In genomic region chr1:211416246-211416627, GRCh38 we compare ENCODE assay signal across 8 cellular contexts.
DNase-seq lines count a peak whose midpoint lies in the region; ATAC-seq, FAIRE-seq and TF ChIP-seq lines count a peak whose summit lies in the region.
"Not testable (repeated sequence)": the region's sequence is repeated elsewhere in the genome, so short reads cannot be mapped to it uniquely, and the experiment has no call there.

No MANE protein-coding gene starts in this region.

- not testable (repeated sequence) for H3K4me1 Mint-ChIP-seq in activated B cell treated with CpG ODN at 0.5 μM for 24 hours

- H3K9me3 ChIP-seq in pancreas, transverse colon: not testable (repeated sequence)

- DNase-seq in activated B cell treated with CpG ODN at 0.5 μM for 24 hours, result peak; percentile 47
- not testable (repeated sequence) for DNase-seq in astrocyte of the spinal cord (ENCODE audit: low read depth, low spot score)
- DNase-seq in left ventricle myocardium superior, result peak; percentile 58
- peak; percentile 19 to 78 (median 38) for DNase-seq in pancreas
- DNase-seq in transverse colon, result peak; percentile 22

- 4 to 11% methylated on average over 31 to 43 of the region's 43 CpGs for WGBS in pancreas, 2 donors
- 30% methylated on average over 43 of the region's 43 CpGs; no CpG with 5 or more reads in 1 of the 2 donors for WGBS in transverse colon (ENCODE audit: low coverage in 1 of 2), 2 donors

- H3K27me3 Mint-ChIP-seq in activated B cell treated with CpG ODN at 0.5 μM for 24 hours, result not testable (repeated sequence)

- peak overlapping the region; percentile 66 for H3K4me3 Mint-ChIP-seq in activated B cell treated with CpG ODN at 0.5 μM for 24 hours

- H3K27me3 ChIP-seq in pancreas, transverse colon: not testable (repeated sequence)

- ATAC-seq in GM18511 (IDR thresholded peaks at IDR 0.05; ENCODE audit: unreplicated experiment) (peak; percentile 76), HG02610 (IDR thresholded peaks at IDR 0.05; ENCODE audit: unreplicated experiment) (peak; percentile 48), activated B cell treated with CpG ODN at 0.5 μM for 24 hours (ENCODE audit: low read depth) (peak; percentile 73), left ventricle myocardium superior (peak; percentile 95), pancreas (peak; percentile 74 to 90 (median 85))

- FAIRE-seq in pancreas (lab: Jason Lieb, UNC), result not testable (repeated sequence)

- in situ Hi-C loops in astrocyte of the spinal cord (cut with HindIII; ENCODE audit: low sequenced_read_pairs); transverse colon (cut with MboI; ENCODE audit: low pct_ligation_motif_present in 1 of 4, low pct_unique_long_range_greater_than_20kb in 1 of 4, low sequenced_read_pairs in 3 of 4): not testable (repeated sequence)

- peak overlapping the region; percentile 25 for H3K27ac Mint-ChIP-seq in activated B cell treated with CpG ODN at 0.5 μM for 24 hours

- H3K9me3 Mint-ChIP-seq in activated B cell treated with CpG ODN at 0.5 μM for 24 hours, result not testable (repeated sequence)

- not testable (repeated sequence) for TF ChIP-seq CTCF in activated B cell treated with CpG ODN at 0.5 μM for 24 hours (IDR thresholded peaks at IDR 0.05); pancreas (IDR thresholded peaks at IDR 0.05); transverse colon (IDR thresholded peaks at IDR 0.05)
- TF ChIP-seq CTCF in astrocyte of the spinal cord (IDR thresholded peaks at IDR 0.05; ENCODE audit: low read depth, low read length), result peak; percentile 17

- not testable (repeated sequence) for TF ChIP-seq RAD21 in Ishikawa (IDR thresholded peaks at IDR 0.05; ENCODE audit: low read depth)

- H3K27ac ChIP-seq in pancreas (peak overlapping the region; percentile 39 to 73 (median 56)), transverse colon (peak overlapping the region in 3 of 4 donors; percentile 61 to 78 (median 78))

- intact Hi-C loops in activated B cell treated with CpG ODN at 0.5 μM for 24 hours (cut with micrococcal nuclease), result loop anchor here (1.0 to 5.0 kb wide), 3 partner anchors 34 to 93 kb away; no protein-coding TSS in a partner anchor
- intact Hi-C loops in left ventricle myocardium superior (cut with micrococcal nuclease); pancreas (cut with DNase I); transverse colon (cut with DNase I; ENCODE audit: low total_unique reads): not testable (repeated sequence)

- CTCF ChIA-PET in activated B cell treated with CpG ODN at 0.5 μM for 24 hours (lab: Charles Lee), result interaction anchor here (1.0 to 1.9 kb wide), 3 partner anchors 53 to 93 kb away, joined by 3 to 7 read pairs (median 3); no protein-coding TSS in a partner anchor

- not testable (repeated sequence) for TF ChIP-seq EP300 in Ishikawa (IDR thresholded peaks at IDR 0.05; ENCODE audit: borderline replicate concordance); transverse colon (IDR thresholded peaks at IDR 0.05; ENCODE audit: low read depth)

- POLR2A ChIA-PET in activated B cell treated with CpG ODN at 0.5 μM for 24 hours (lab: Charles Lee), result interaction anchor here (0.6 to 1.9 kb wide), 5 partner anchors 34 to 870 kb away, joined by 3 to 13 read pairs (median 3); partner anchors contain the start of gene TRAF5

- H3K4me1 ChIP-seq in pancreas, transverse colon: not testable (repeated sequence)

- TF ChIP-seq POLR2A in transverse colon (IDR thresholded peaks at IDR 0.05), result not testable (repeated sequence)

- H3K36me3 Mint-ChIP-seq in activated B cell treated with CpG ODN at 0.5 μM for 24 hours (ENCODE audit: low read depth), result not testable (repeated sequence)

- not testable (repeated sequence) for H3K4me3 ChIP-seq in astrocyte of the spinal cord (ENCODE audit: low read depth, low read length)
- H3K4me3 ChIP-seq in pancreas (peak overlapping the region in 3 of 4 donors; percentile 27 to 50 (median 42)), transverse colon (peak overlapping the region in 3 of 4 donors; percentile 46 to 61 (median 57))

- H3K36me3 ChIP-seq in pancreas, transverse colon: not testable (repeated sequence)

TF ChIP-seq in Ishikawa, 13 proteins besides CTCF, POLR2A, EP300 and RAD21:
- TF ChIP-seq ZBTB7A (IDR thresholded peaks at IDR 0.05; ENCODE audit: low read depth), result 0 out of 2 replicates have a peak, but pooled peaks have one; percentile 33
